Comparison of ENCODE assay signal across 29 cellular contexts in genomic region chr11:61885784-61886580, GRCh38. TPM values are rescaled to one million over a fixed set of nuclear protein-coding genes. Genes with fewer than 3 reads are reported as not detected.
"Had no signal": no experiment of that assay in that cellular context is flagged by ENCODE, and none has a peak within 500 bp of the region (broad histone marks: within the 10 kb centered on the region; RNA-seq: fewer than 3 reads in every experiment).

No MANE protein-coding gene starts in this region.

- H3K27me3 Mint-ChIP-seq: activated CD4-positive, alpha-beta T cell treated with anti-CD3 and anti-CD28 coated beads for 36 hours; activated CD8-positive, alpha-beta memory T cell treated with anti-CD3 and anti-CD28 coated beads, Interleukin-2, amount 10 ng/mL, durations not matched to agents 7 days and 5 days; activated naive CD4-positive, alpha-beta T cell treated with anti-CD3 and anti-CD28 coated beads, Interleukin-2, amount 50 U/mL, for 24 hours; activated naive CD8-positive, alpha-beta T cell treated with anti-CD3 and anti-CD28 coated beads, Interleukin-2, amount 50 U/mL, for 24 hours; central memory CD8-positive, alpha-beta T cell; naive B cell; stimulated activated naive CD8-positive, alpha-beta T cell treated with anti-CD3 and anti-CD28 coated beads, Interleukin-15, amount 100 ng/mL, for 72 hours; T-cell had no signal

- H3K27ac Mint-ChIP-seq: activated CD4-positive, alpha-beta T cell treated with anti-CD3 and anti-CD28 coated beads for 36 hours; activated CD8-positive, alpha-beta memory T cell treated with anti-CD3 and anti-CD28 coated beads, Interleukin-2, amount 10 ng/mL, durations not matched to agents 7 days and 5 days; activated CD8-positive, alpha-beta T cell treated with anti-CD3 and anti-CD28 coated beads, Interleukin-2, amount 10 ng/mL, durations not matched to agents 7 days and 5 days; activated naive CD4-positive, alpha-beta T cell treated with anti-CD3 and anti-CD28 coated beads, Interleukin-2, amount 50 U/mL, for 24 hours; activated naive CD8-positive, alpha-beta T cell treated with anti-CD3 and anti-CD28 coated beads, Interleukin-2, amount 50 U/mL, for 24 hours; activated T-helper 2 cell treated with anti-CD3 and anti-CD28 coated beads, Interferon-gamma antibody, Interleukin-2, Interleukin-4, amounts not matched to agents 10 μg/mL and 5 μg/mL and 100 μg/mL, durations not matched to agents 14 hours and 24 hours and 36 hours; nephron progenitor cell; stimulated activated effector memory CD8-positive, alpha-beta T cell treated with anti-CD3 and anti-CD28 coated beads, Interleukin-12 subunit alpha, Interleukin-12 subunit beta, amount 100 ng/mL, for 72 hours; T-cell; T-helper 2 cell treated with Interferon-gamma antibody and Interleukin-4, amounts not matched to agents 5 μg/mL and 100 μg/mL, for 36 hours had no signal

- H3K9me3 Mint-ChIP-seq: activated naive CD4-positive, alpha-beta T cell treated with anti-CD3 and anti-CD28 coated beads, Interleukin-2, amount 50 U/mL, for 24 hours; activated naive CD8-positive, alpha-beta T cell treated with anti-CD3 and anti-CD28 coated beads, Interleukin-2, amount 50 U/mL, for 24 hours; activated T-helper 2 cell treated with anti-CD3 and anti-CD28 coated beads, Interferon-gamma antibody, Interleukin-2, Interleukin-4, amounts not matched to agents 10 μg/mL and 5 μg/mL and 100 μg/mL, durations not matched to agents 14 hours and 24 hours and 36 hours; central memory CD8-positive, alpha-beta T cell; naive B cell; stimulated activated effector memory CD8-positive, alpha-beta T cell treated with anti-CD3 and anti-CD28 coated beads, Interleukin-12 subunit alpha, Interleukin-12 subunit beta, amount 100 ng/mL, for 72 hours; stimulated activated naive CD8-positive, alpha-beta T cell treated with anti-CD3 and anti-CD28 coated beads, Interleukin-15, amount 100 ng/mL, for 72 hours; T-cell; T-helper 2 cell treated with Interferon-gamma antibody and Interleukin-4, amounts not matched to agents 5 μg/mL and 100 μg/mL, for 36 hours had no signal

- DNase-seq: activated CD4-positive, alpha-beta T cell treated with anti-CD3 and anti-CD28 coated beads for 36 hours; activated CD4-positive, CD25-positive, alpha-beta regulatory T cell; activated CD8-positive, alpha-beta memory T cell treated with anti-CD3 and anti-CD28 coated beads, Interleukin-2, amount 10 ng/mL, durations not matched to agents 7 days and 5 days; activated CD8-positive, alpha-beta T cell treated with anti-CD3 and anti-CD28 coated beads, Interleukin-2, amount 10 ng/mL, durations not matched to agents 7 days and 5 days; activated naive CD8-positive, alpha-beta T cell treated with anti-CD3 and anti-CD28 coated beads, Interleukin-2, amount 50 U/mL, for 24 hours; activated T-cell treated with anti-CD3 and anti-CD28 coated beads, Interleukin-2, amount 50 U/mL, for 48 hours; dermis blood vessel endothelial cell; effector CD4-positive, alpha-beta T cell; foreskin keratinocyte; kidney glomerular epithelial cell; mucosa of descending colon; naive B cell; nephron progenitor cell; ovary; retina; stimulated activated CD4-positive, alpha-beta T cell treated with anti-CD3 and anti-CD28 coated beads, Interleukin-4, amount 100 ng/mL, for 1 hour; stimulated activated naive CD8-positive, alpha-beta T cell treated with anti-CD3 and anti-CD28 coated beads, Interleukin-15, amount 100 ng/mL, for 72 hours; T-cell had no signal

- H3K27ac ChIP-seq: foreskin keratinocyte, neutrophil, ovary, prostate gland, thyroid gland had no signal

- H3K4me3 Mint-ChIP-seq: activated CD4-positive, alpha-beta T cell treated with anti-CD3 and anti-CD28 coated beads for 36 hours; activated CD8-positive, alpha-beta memory T cell treated with anti-CD3 and anti-CD28 coated beads, Interleukin-2, amount 10 ng/mL, durations not matched to agents 7 days and 5 days; activated CD8-positive, alpha-beta T cell treated with anti-CD3 and anti-CD28 coated beads, Interleukin-2, amount 10 ng/mL, durations not matched to agents 7 days and 5 days; activated naive CD4-positive, alpha-beta T cell treated with anti-CD3 and anti-CD28 coated beads, Interleukin-2, amount 50 U/mL, for 24 hours; activated naive CD8-positive, alpha-beta T cell treated with anti-CD3 and anti-CD28 coated beads, Interleukin-2, amount 50 U/mL, for 24 hours; central memory CD8-positive, alpha-beta T cell; nephron progenitor cell; stimulated activated effector memory CD8-positive, alpha-beta T cell treated with anti-CD3 and anti-CD28 coated beads, Interleukin-12 subunit alpha, Interleukin-12 subunit beta, amount 100 ng/mL, for 72 hours; stimulated activated naive CD8-positive, alpha-beta T cell treated with anti-CD3 and anti-CD28 coated beads, Interleukin-15, amount 100 ng/mL, for 72 hours; T-cell; T-helper 2 cell treated with Interferon-gamma antibody and Interleukin-4, amounts not matched to agents 5 μg/mL and 100 μg/mL, for 36 hours had no signal

- H3K4me1 ChIP-seq: foreskin keratinocyte had no signal

- H3K9me3 ChIP-seq: esophagus muscularis mucosa, mucosa of descending colon, neutrophil, ovary, prostate gland, thyroid gland had no signal

- H3K36me3 Mint-ChIP-seq: activated CD8-positive, alpha-beta memory T cell treated with anti-CD3 and anti-CD28 coated beads, Interleukin-2, amount 10 ng/mL, durations not matched to agents 7 days and 5 days; activated naive CD4-positive, alpha-beta T cell treated with anti-CD3 and anti-CD28 coated beads, Interleukin-2, amount 50 U/mL, for 24 hours; stimulated activated effector memory CD8-positive, alpha-beta T cell treated with anti-CD3 and anti-CD28 coated beads, Interleukin-12 subunit alpha, Interleukin-12 subunit beta, amount 100 ng/mL, for 72 hours; T-cell had no signal

- H3K27me3 ChIP-seq: esophagus muscularis mucosa, ovary, thyroid gland had no signal

- H3K36me3 ChIP-seq: esophagus muscularis mucosa, neutrophil, ovary, prostate gland, thyroid gland had no signal

- H3K4me3 ChIP-seq: esophagus muscularis mucosa, lung, mucosa of descending colon, ovary, prostate gland, thyroid gland had no signal

- ATAC-seq: activated CD4-positive, alpha-beta T cell treated with anti-CD3 and anti-CD28 coated beads for 36 hours; activated CD8-positive, alpha-beta memory T cell treated with anti-CD3 and anti-CD28 coated beads, Interleukin-2, amount 10 ng/mL, durations not matched to agents 7 days and 5 days; activated CD8-positive, alpha-beta T cell treated with anti-CD3 and anti-CD28 coated beads, Interleukin-2, amount 10 ng/mL, durations not matched to agents 7 days and 5 days; activated naive CD8-positive, alpha-beta T cell treated with anti-CD3 and anti-CD28 coated beads, Interleukin-2, amount 50 U/mL, for 24 hours; left lobe of liver; mucosa of descending colon; stimulated activated effector memory CD8-positive, alpha-beta T cell treated with anti-CD3 and anti-CD28 coated beads, Interleukin-12 subunit alpha, Interleukin-12 subunit beta, amount 100 ng/mL, for 72 hours; stimulated activated naive CD8-positive, alpha-beta T cell treated with anti-CD3 and anti-CD28 coated beads, Interleukin-15, amount 100 ng/mL, for 72 hours; T-cell had no signal

RNA-seq across cellular contexts. Expression of gene RAB3IL1, which starts 31.4 kb away (rescaled TPM):
- total RNA-seq: activated CD8-positive, alpha-beta memory T cell treated with anti-CD3 and anti-CD28 coated beads, Interleukin-2, amount 10 ng/mL, durations not matched to agents 7 days and 5 days; activated CD8-positive, alpha-beta T cell treated with anti-CD3 and anti-CD28 coated beads, Interleukin-2, amount 10 ng/mL, durations not matched to agents 7 days and 5 days; activated T-helper 2 cell treated with anti-CD3 and anti-CD28 coated beads, Interferon-gamma antibody, Interleukin-2, Interleukin-4, amounts not matched to agents 10 μg/mL and 5 μg/mL and 100 μg/mL, durations not matched to agents 14 hours and 24 hours and 36 hours had no signal
